26 cellular contexts compared by ENCODE assay signal in the genomic region with DNA sequence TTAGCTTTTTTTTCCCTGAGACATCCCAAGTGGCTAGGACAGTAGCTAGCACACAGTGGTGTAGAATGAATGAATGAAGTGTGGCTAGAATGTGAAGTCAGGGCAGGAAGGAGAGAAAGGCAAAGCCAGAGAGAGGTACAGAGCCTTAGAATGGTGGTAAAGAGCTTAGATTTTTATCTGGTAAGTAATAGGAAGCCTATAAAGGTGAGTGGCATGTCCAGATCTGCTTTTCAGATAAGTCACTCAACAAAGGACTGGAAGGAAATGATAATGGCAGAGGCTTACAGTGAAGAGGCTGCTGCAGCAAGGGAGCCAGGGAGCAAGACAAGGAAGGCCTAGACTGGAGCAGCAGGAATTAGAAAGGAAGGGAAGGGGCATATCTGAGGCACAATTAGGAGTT.
DNase-seq lines count a peak whose midpoint lies in the region; ATAC-seq, FAIRE-seq and TF ChIP-seq lines count a peak whose summit lies in the region.
"Had no signal": no experiment of that assay in that cellular context is flagged by ENCODE, and none has a peak within 500 bp of the region (broad histone marks: within the 10 kb centered on the region; RNA-seq: fewer than 3 reads in every experiment).

No MANE protein-coding gene starts in this region.

- no peak overlapping the region for H3K23ac ChIP-seq in H1 (ENCODE audit: insufficient read length)

- H3K9me3 ChIP-seq in PC-3 (ENCODE audit: low read length) (no peaks in the 10 kb centered on the region), H1 (ENCODE audit: insufficient read depth in 2 of 2, low read depth in 1 of 2, low read length in 1 of 2) (no peaks in the 10 kb centered on the region)
- H3K9me3 ChIP-seq: BE2C, colonic mucosa, lower lobe of right lung had no signal

- H2BK15ac ChIP-seq in H1 (ENCODE audit: low read length) = peak overlapping the region; percentile 23; the same call in 1 of the 2 replicates

- H3K9ac ChIP-seq in PC-3 (ENCODE audit: low read length) = no peak overlapping the region
- no peak overlapping the region for H3K9ac ChIP-seq in H1 (replicated peaks in 1 of 4; ENCODE audit: extremely low read depth in 1 of 4, low read depth in 3 of 4, low read length in 3 of 4)
- H3K9ac ChIP-seq: GM23248 had no signal

- no peak overlapping the region for H2AFZ ChIP-seq in PC-3 (ENCODE audit: low read length)
- H2AFZ ChIP-seq in H1 (ENCODE audit: low read length) = no peak overlapping the region
- H2AFZ ChIP-seq: GM23248 had no signal

- H3K14ac ChIP-seq in H1 (ENCODE audit: insufficient read length) = no peak overlapping the region

- no peak for TF ChIP-seq POLR2A in H1 (IDR thresholded peaks at IDR 0.05; ENCODE audit: control extremely low read depth in 1 of 2, low read depth in 2 of 2, low read length in 2 of 2)

- TF ChIP-seq CTCF in PC-3 (conservative IDR thresholded peaks at IDR 0.05; ENCODE audit: low read depth, low read length) = no peak
- TF ChIP-seq CTCF in H1 (IDR thresholded peaks at IDR 0.05; ENCODE audit: control extremely low read depth in 1 of 3, insufficient read depth in 1 of 3, low read depth in 1 of 3, low read length in 3 of 3) = no peak

- H4K91ac ChIP-seq in H1 (replicated peaks; ENCODE audit: insufficient read length, low read length) = no peak overlapping the region

- intact Hi-C loops in activated CD4-positive, alpha-beta memory T cell treated with anti-CD3 and anti-CD28 coated beads for 36 hours (cut with micrococcal nuclease) = loop anchor here (5.0 to 10.0 kb wide), 5 partner anchors 178 to 535 kb away; no protein-coding TSS in a partner anchor
- intact Hi-C loops in PC-3 (cut with micrococcal nuclease) = loop anchor here (5.0 kb wide), 1 partner anchor 97 kb away; the partner anchor contains the start of gene PRDM1

- no peaks in the 10 kb centered on the region for H4K20me1 ChIP-seq in PC-3 (ENCODE audit: low read length)
- H4K20me1 ChIP-seq in H1 (replicated peaks in 1 of 2; ENCODE audit: control insufficient read depth in 1 of 2, insufficient read depth in 2 of 2, low read length in 2 of 2) = peaks cover 0 to 4% of the 10 kb centered on the region in 2 experiments

- H2BK5ac ChIP-seq in H1 (ENCODE audit: low read depth, low read length) = no peak overlapping the region

- H3K27me3 Mint-ChIP-seq in activated CD4-positive, alpha-beta memory T cell treated with anti-CD3 and anti-CD28 coated beads, Interleukin-2, amount 10 ng/mL, durations not matched to agents 7 days and 5 days = peaks cover 2% of the 10 kb centered on the region
- H3K27me3 Mint-ChIP-seq in activated CD4-positive, alpha-beta memory T cell treated with anti-CD3 and anti-CD28 coated beads for 36 hours = peaks cover 45% of the 10 kb centered on the region
- H3K27me3 Mint-ChIP-seq in stimulated activated naive B cell treated with anti-CD40 and anti-IgM and Interleukin-4, amounts not matched to agents 10 μg/mL and 1 μg/mL and 100 μg/mL, for 72 hours = peaks cover 40 to 45% of the 10 kb centered on the region in 2 donors

- no TSS peak for BruUV-seq in PC-3 (replicated peaks; lab: Mats Ljungman, UMichigan)

- H3K9me2 ChIP-seq in PC-3 (replicated peaks; ENCODE audit: low read length) = no peaks in the 10 kb centered on the region

- H3K79me2 ChIP-seq in PC-3 (ENCODE audit: low read length) = no peaks in the 10 kb centered on the region
- H3K79me2 ChIP-seq in H1 (ENCODE audit: control insufficient read depth in 1 of 2, insufficient read depth in 2 of 2, low read length in 2 of 2) = no peaks in the 10 kb centered on the region

- H3K4me1 Mint-ChIP-seq in activated CD4-positive, alpha-beta memory T cell treated with anti-CD3 and anti-CD28 coated beads, Interleukin-2, amount 10 ng/mL, durations not matched to agents 7 days and 5 days = peaks cover 74% of the 10 kb centered on the region
- H3K4me1 Mint-ChIP-seq in activated CD4-positive, alpha-beta memory T cell treated with anti-CD3 and anti-CD28 coated beads for 36 hours (ENCODE audit: low read depth) = peaks cover 37% of the 10 kb centered on the region
- peaks cover 15 to 34% of the 10 kb centered on the region in 2 donors for H3K4me1 Mint-ChIP-seq in stimulated activated naive B cell treated with anti-CD40 and anti-IgM and Interleukin-4, amounts not matched to agents 10 μg/mL and 1 μg/mL and 100 μg/mL, for 72 hours

- H3K4me3 ChIP-seq in PC-3 (ENCODE audit: low read length) = no peak overlapping the region
- H3K4me3 ChIP-seq in H1 (ENCODE audit: extremely low read depth in 1 of 4, insufficient read depth in 2 of 4, low read depth in 3 of 4, low read length in 4 of 4) = no peak overlapping the region
- H3K4me3 ChIP-seq: colonic mucosa, GM23248, lower lobe of right lung had no signal

- POLR2A ChIA-PET in activated CD4-positive, alpha-beta memory T cell treated with anti-CD3 and anti-CD28 coated beads, Interleukin-2, amount 10 ng/mL, durations not matched to agents 7 days and 5 days (lab: Charles Lee) = interaction anchor here (1.1 to 10.2 kb wide), 6 partner anchors 9 to 322 kb away, joined by 3 to 323 read pairs (median 83); partner anchors contain the start of gene PRDM1
- POLR2A ChIA-PET in activated CD4-positive, alpha-beta memory T cell treated with anti-CD3 and anti-CD28 coated beads for 36 hours (lab: Charles Lee) = no interaction called here
- POLR2A ChIA-PET in PC-3 (lab: Charles Lee; ENCODE audit: unreplicated experiment) (no interaction called here), H1 (lab: Charles Lee; ENCODE audit: partially characterized antibody) (interaction anchor here (0.9 kb wide), 1 partner anchor 9 kb away, joined by 3 read pairs; no protein-coding TSS in a partner anchor)

- H2BK12ac ChIP-seq in H1 (ENCODE audit: low read depth, low read length) = no peak overlapping the region

- H3K18ac ChIP-seq in H1 (ENCODE audit: extremely low read depth, low read length) = no peak overlapping the region

- no peak overlapping the region for H2AK5ac ChIP-seq in H1 (ENCODE audit: low read depth, low read length)

- no peak overlapping the region for H3K4ac ChIP-seq in H1 (replicated peaks; ENCODE audit: insufficient read length, low read depth, low read length)

- H3K36me3 ChIP-seq in PC-3 (ENCODE audit: low read depth, low read length) (no peaks in the 10 kb centered on the region), H1 (ENCODE audit: control insufficient read depth in 2 of 4, insufficient read depth in 4 of 4, low read length in 3 of 4) (no peaks in the 10 kb centered on the region)
- H3K36me3 ChIP-seq: BE2C, colonic mucosa, lower lobe of right lung had no signal

- ATAC-seq in PC-3 = no peak; the same call in 1 of the 2 replicates
- ATAC-seq in stimulated activated naive B cell treated with anti-CD40 and anti-IgM and Interleukin-4, amounts not matched to agents 10 μg/mL and 1 μg/mL and 100 μg/mL, for 72 hours (replicated peaks) = no peak
- ATAC-seq: lower lobe of right lung, SK-N-SH treated with all-trans-retinoic acid at 6 μM for 48 hours had no signal

- no peak overlapping the region for H3K56ac ChIP-seq in H1 (replicated peaks; ENCODE audit: insufficient read length, low read depth, low read length)

- 0 out of 2 replicates have a peak, but pooled peaks cover 14% of the 10 kb centered on the region for H3K4me1 ChIP-seq in PC-3 (ENCODE audit: insufficient read depth, low read length)
- H3K4me1 ChIP-seq in H1 (replicated peaks in 1 of 4; ENCODE audit: control insufficient read depth in 3 of 4, insufficient read depth in 4 of 4, low read length in 3 of 4) = peaks cover 0 to 23% (median 11%) of the 10 kb centered on the region in 4 experiments; a peak in 6 of 7 replicates
- H3K4me1 ChIP-seq: BE2C, colonic mucosa had no signal

- FAIRE-seq in H1 (lab: Jason Lieb, UNC) = no peak
- FAIRE-seq: HTR-8/SVneo, islet of Langerhans, small intestine had no signal

- CTCF ChIA-PET in activated CD4-positive, alpha-beta memory T cell treated with anti-CD3 and anti-CD28 coated beads, Interleukin-2, amount 10 ng/mL, durations not matched to agents 7 days and 5 days (lab: Charles Lee) = interaction anchor here (1.0 to 6.7 kb wide), 3 partner anchors 7 to 559 kb away, joined by 3 to 80 read pairs (median 5); partner anchors contain the start of gene PRDM1
- CTCF ChIA-PET in activated CD4-positive, alpha-beta memory T cell treated with anti-CD3 and anti-CD28 coated beads for 36 hours (lab: Charles Lee) = interaction anchor here (0.6 to 1.4 kb wide), 2 partner anchors 40 to 558 kb away, joined by 4 to 6 read pairs; no protein-coding TSS in a partner anchor
- CTCF ChIA-PET in PC-3 (lab: Charles Lee) (interaction anchor here (0.6 kb wide), 1 partner anchor 130 kb away, joined by 5 read pairs; no protein-coding TSS in a partner anchor), H1 (lab: Charles Lee; ENCODE audit: partially characterized antibody) (interaction anchor here (0.8 to 3.3 kb wide), 6 partner anchors 33 to 233 kb away, joined by 3 to 8 read pairs (median 4); no protein-coding TSS in a partner anchor)

- no peaks in the 10 kb centered on the region for H3K27me3 ChIP-seq in PC-3 (ENCODE audit: low read length)
- peaks cover 70 to 98% (median 90%) of the 10 kb centered on the region in 4 experiments for H3K27me3 ChIP-seq in H1 (replicated peaks in 1 of 4; ENCODE audit: control insufficient read depth in 3 of 4, extremely low read depth in 1 of 4, insufficient read depth in 3 of 4, low read length in 3 of 4)

- DNase-seq in activated CD4-positive, alpha-beta memory T cell treated with anti-CD3 and anti-CD28 coated beads, Interleukin-2, amount 10 ng/mL, durations not matched to agents 7 days and 5 days = no peak
- no peak for DNase-seq in activated CD4-positive, alpha-beta memory T cell treated with anti-CD3 and anti-CD28 coated beads for 36 hours
- DNase-seq in PC-3 (peak; percentile 39), H1 (ENCODE audit: low read depth in 1 of 2, low spot score in 2 of 2) (no peak), superior temporal gyrus (ENCODE audit: extremely low spot score) (no peak), mesenteric fat pad (ENCODE audit: low spot score) (no peak), mucosa of gallbladder (ENCODE audit: low spot score) (no peak)
- no peak for DNase-seq in stimulated activated naive B cell treated with anti-CD40 and anti-IgM and Interleukin-4, amounts not matched to agents 10 μg/mL and 1 μg/mL and 100 μg/mL, for 72 hours
- DNase-seq: activated CD4-positive, alpha-beta T cell treated with anti-CD3 and anti-CD28 coated beads, Interleukin-2, amount 50 U/mL, for 48 hours; activated CD4-positive, CD25-positive, alpha-beta regulatory T cell; BE2C; colonic mucosa; DMS79 treated with DMSO at 0.1 percent for 48 hours; endodermal cell; GM23248; lower lobe of right lung; NCI-H1092; NCI-H187; occipital lobe; small intestine; stimulated activated CD4-positive, alpha-beta T cell treated with anti-CD3 and anti-CD28 coated beads, Interleukin-2, amount 100 ng/mL, for 24 hours; substantia nigra; T1000 had no signal

- H2BK20ac ChIP-seq in H1 (ENCODE audit: low read length) = no peak overlapping the region

- H4K8ac ChIP-seq in H1 (ENCODE audit: extremely low read depth, insufficient read depth, low read length) = no peak overlapping the region

- TF ChIP-seq EP300 in H1 (IDR thresholded peaks at IDR 0.05; ENCODE audit: borderline replicate concordance in 1 of 2, low read depth in 2 of 2, low read length in 2 of 2) = no peak

- no peak overlapping the region for H4K5ac ChIP-seq in H1 (ENCODE audit: insufficient read length, low read depth, low read length)

- H3K4me2 ChIP-seq in PC-3 (ENCODE audit: low read length) (no peak overlapping the region), H1 (ENCODE audit: insufficient read depth in 1 of 2, low read depth in 2 of 2, low read length in 2 of 2) (no peak overlapping the region)

- no peak overlapping the region for H3K27ac Mint-ChIP-seq in activated CD4-positive, alpha-beta memory T cell treated with anti-CD3 and anti-CD28 coated beads, Interleukin-2, amount 10 ng/mL, durations not matched to agents 7 days and 5 days
- no peak overlapping the region for H3K27ac Mint-ChIP-seq in activated CD4-positive, alpha-beta memory T cell treated with anti-CD3 and anti-CD28 coated beads for 36 hours
- H3K27ac Mint-ChIP-seq in stimulated activated naive B cell treated with anti-CD40 and anti-IgM and Interleukin-4, amounts not matched to agents 10 μg/mL and 1 μg/mL and 100 μg/mL, for 72 hours = peak overlapping the region; percentile 10
- H3K27ac Mint-ChIP-seq: endodermal cell had no signal

- H3K9me3 Mint-ChIP-seq in activated CD4-positive, alpha-beta memory T cell treated with anti-CD3 and anti-CD28 coated beads, Interleukin-2, amount 10 ng/mL, durations not matched to agents 7 days and 5 days = no peaks in the 10 kb centered on the region
- H3K9me3 Mint-ChIP-seq in activated CD4-positive, alpha-beta memory T cell treated with anti-CD3 and anti-CD28 coated beads for 36 hours = no peaks in the 10 kb centered on the region
- H3K9me3 Mint-ChIP-seq in stimulated activated naive B cell treated with anti-CD40 and anti-IgM and Interleukin-4, amounts not matched to agents 10 μg/mL and 1 μg/mL and 100 μg/mL, for 72 hours = no peaks in the 10 kb centered on the region
- H3K9me3 Mint-ChIP-seq: endodermal cell had no signal

- H3F3A ChIP-seq in PC-3 (ENCODE audit: low read length, unreplicated experiment) = no peaks in the 10 kb centered on the region

- H3K27ac ChIP-seq in PC-3 (ENCODE audit: low read length) (no peak overlapping the region), H1 (ENCODE audit: low read depth, low read length) (no peak overlapping the region)
- H3K27ac ChIP-seq: colonic mucosa, GM23248, lower lobe of right lung had no signal

- H3K4me3 Mint-ChIP-seq in activated CD4-positive, alpha-beta memory T cell treated with anti-CD3 and anti-CD28 coated beads, Interleukin-2, amount 10 ng/mL, durations not matched to agents 7 days and 5 days = peak overlapping the region; percentile 26
- H3K4me3 Mint-ChIP-seq in activated CD4-positive, alpha-beta memory T cell treated with anti-CD3 and anti-CD28 coated beads for 36 hours = no peak overlapping the region
- no peak overlapping the region for H3K4me3 Mint-ChIP-seq in stimulated activated naive B cell treated with anti-CD40 and anti-IgM and Interleukin-4, amounts not matched to agents 10 μg/mL and 1 μg/mL and 100 μg/mL, for 72 hours
- H3K4me3 Mint-ChIP-seq: endodermal cell had no signal

- no peaks in the 10 kb centered on the region for H3K79me1 ChIP-seq in H1 (ENCODE audit: low read depth, low read length)

- TF ChIP-seq RAD21 in H1 (IDR thresholded peaks at IDR 0.05 in 1 of 2, conservative IDR thresholded peaks at IDR 0.05 in 1 of 2; ENCODE audit: low read depth in 2 of 2, low read length in 2 of 2) = no peak

- H2BK120ac ChIP-seq in H1 (replicated peaks; ENCODE audit: low read depth, low read length) = no peak overlapping the region

- H3K36me3 Mint-ChIP-seq in activated CD4-positive, alpha-beta memory T cell treated with anti-CD3 and anti-CD28 coated beads, Interleukin-2, amount 10 ng/mL, durations not matched to agents 7 days and 5 days (ENCODE audit: low read depth) = peaks cover 11% of the 10 kb centered on the region
- H3K36me3 Mint-ChIP-seq in activated CD4-positive, alpha-beta memory T cell treated with anti-CD3 and anti-CD28 coated beads for 36 hours = no peaks in the 10 kb centered on the region
- H3K36me3 Mint-ChIP-seq in stimulated activated naive B cell treated with anti-CD40 and anti-IgM and Interleukin-4, amounts not matched to agents 10 μg/mL and 1 μg/mL and 100 μg/mL, for 72 hours = no peaks in the 10 kb centered on the region

- peaks cover 33% of the 10 kb centered on the region for H3K23me2 ChIP-seq in H1 (ENCODE audit: low read depth, low read length)

Comparison
In these comparisons a context has a peak if more than half of its experiments do, and no peak if none do; other contexts are left out.
1. POLR2A ChIA-PET loops: an anchor here in activated CD4-positive, alpha-beta memory T cell treated with anti-CD3 and anti-CD28 coated beads, Interleukin-2, amount 10 ng/mL, durations not matched to agents 7 days and 5 days (1.1 to 10.2 kb wide) and H1 (0.9 kb wide); none called in activated CD4-positive, alpha-beta memory T cell treated with anti-CD3 and anti-CD28 coated beads for 36 hours and PC-3.